Comparison of ENCODE assay signal across 9 cellular contexts in genomic region chr7:90708841-90709317, GRCh38.
DNase-seq lines count a peak whose midpoint lies in the region; ATAC-seq, FAIRE-seq and TF ChIP-seq lines count a peak whose summit lies in the region.
"Had no signal": no experiment of that assay in that cellular context is flagged by ENCODE, and none has a peak within 500 bp of the region (broad histone marks: within the 10 kb centered on the region; RNA-seq: fewer than 3 reads in every experiment).

No MANE protein-coding gene starts in this region.

- DNase-seq in Caco-2 (peak in 1 of 2 experiments; percentile 43), GM19239 (ENCODE audit: insufficient read length, low spot score) (peak; percentile 20), NCI-H748 treated with DMSO at 0.1 percent for 48 hours (lab: John Stamatoyannopoulos, UW) (peak; percentile 22), epithelial cell of proximal tubule (ENCODE audit: low read depth) (no peak), retina (peak; percentile 49), upper lobe of left lung (no peak), NCI-H128 (lab: John Stamatoyannopoulos, UW; ENCODE audit: unreplicated experiment) (no peak)

- H3K4me3 Mint-ChIP-seq in Caco-2 (ENCODE audit: unreplicated experiment), result no peak overlapping the region

- CTCF ChIA-PET in Caco-2 (lab: Charles Lee), result interaction anchor here (1.2 to 1.4 kb wide), 2 partner anchors 41 to 220 kb away, joined by 4 to 5 read pairs; no protein-coding TSS in a partner anchor

- peaks cover 25% of the 10 kb centered on the region for H3K4me1 ChIP-seq in Caco-2
- H3K4me1 ChIP-seq in upper lobe of left lung, result peaks cover 9 to 40% (median 20%) of the 10 kb centered on the region in 4 donors

- intact Hi-C loops in Caco-2 (cut with micrococcal nuclease; ENCODE audit: unreplicated experiment), result loop anchor here (1.0 kb wide), 1 partner anchor 325 kb away; no protein-coding TSS in a partner anchor

- H3K27me3 ChIP-seq in Caco-2 (replicated peaks; ENCODE audit: control insufficient read depth, insufficient read depth, low read length) (no peaks in the 10 kb centered on the region), upper lobe of left lung (no peaks in the 10 kb centered on the region)

- no peak for TF ChIP-seq POLR2A in upper lobe of left lung (IDR thresholded peaks at IDR 0.05)

- POLR2A ChIA-PET in Caco-2 (lab: Charles Lee), result no interaction called here

- no peaks in the 10 kb centered on the region for H3K36me3 ChIP-seq in Caco-2 (ENCODE audit: control insufficient read depth, insufficient read depth, low read length)
- no peaks in the 10 kb centered on the region for H3K36me3 ChIP-seq in upper lobe of left lung

- H3K9me3 Mint-ChIP-seq in Caco-2 (ENCODE audit: unreplicated experiment), result no peaks in the 10 kb centered on the region

- H3K27ac Mint-ChIP-seq in Caco-2 (ENCODE audit: unreplicated experiment), result no peak overlapping the region

- WGBS in upper lobe of left lung, 2 donors, result 72 to 75% methylated on average over 5 of the region's 5 CpGs

- ATAC-seq in HG03066 (IDR thresholded peaks at IDR 0.05; ENCODE audit: low read depth, unreplicated experiment) (peak; percentile 65), upper lobe of left lung (ENCODE audit: low FRiP score in 2 of 2) (no peak)

- H3K4me3 ChIP-seq in Caco-2 (ENCODE audit: low read depth, low read length), result no peak overlapping the region
- H3K4me3 ChIP-seq in epithelial cell of proximal tubule (ENCODE audit: low read depth, low read length), result no peak overlapping the region
- no peak overlapping the region for H3K4me3 ChIP-seq in upper lobe of left lung

- BruUV-seq in Caco-2 (replicated peaks; lab: Mats Ljungman, UMichigan), result no TSS peak

- H3K27ac ChIP-seq in upper lobe of left lung, result no peak overlapping the region

- H3K4me1 Mint-ChIP-seq in Caco-2 (ENCODE audit: low read depth, unreplicated experiment), result peaks cover 38% of the 10 kb centered on the region

- no peak for TF ChIP-seq EP300 in upper lobe of left lung (IDR thresholded peaks at IDR 0.05)

- TF ChIP-seq CTCF in Caco-2 (IDR thresholded peaks at IDR 0.05; ENCODE audit: insufficient read depth in 1 of 2, low read depth in 1 of 2, low read length in 1 of 2, severe bottlenecking in 1 of 2, unreplicated experiment in 1 of 2) (peak; percentile 47 to 61), epithelial cell of proximal tubule (conservative IDR thresholded peaks at IDR 0.05; ENCODE audit: low read depth, low read length) (peak; percentile 98), upper lobe of left lung (IDR thresholded peaks at IDR 0.05) (peak in 2 of 6 experiments; percentile 21 to 28)

- H3K27me3 Mint-ChIP-seq in Caco-2 (ENCODE audit: insufficient read depth, unreplicated experiment), result no peaks in the 10 kb centered on the region

- no peaks in the 10 kb centered on the region for H3K36me3 Mint-ChIP-seq in Caco-2 (ENCODE audit: insufficient read depth, unreplicated experiment)

- H3K9me3 ChIP-seq in Caco-2 (no peaks in the 10 kb centered on the region), upper lobe of left lung (no peaks in the 10 kb centered on the region)

- peak; percentile 99 for FAIRE-seq in GM19239 (lab: Jason Lieb, UNC)
- FAIRE-seq: TTC549 had no signal

Comparison
In these comparisons a context has a peak if more than half of its experiments do, and no peak if none do; other contexts are left out.
1. DNase-seq: peak in GM19239 (single experiment), NCI-H748 treated with DMSO at 0.1 percent for 48 hours (single experiment) and retina (single experiment); none in epithelial cell of proximal tubule (single experiment), upper lobe of left lung (0 of 2) and NCI-H128 (single experiment).